Comparison of ENCODE assay signal across 1 cellular context in the genomic region with DNA sequence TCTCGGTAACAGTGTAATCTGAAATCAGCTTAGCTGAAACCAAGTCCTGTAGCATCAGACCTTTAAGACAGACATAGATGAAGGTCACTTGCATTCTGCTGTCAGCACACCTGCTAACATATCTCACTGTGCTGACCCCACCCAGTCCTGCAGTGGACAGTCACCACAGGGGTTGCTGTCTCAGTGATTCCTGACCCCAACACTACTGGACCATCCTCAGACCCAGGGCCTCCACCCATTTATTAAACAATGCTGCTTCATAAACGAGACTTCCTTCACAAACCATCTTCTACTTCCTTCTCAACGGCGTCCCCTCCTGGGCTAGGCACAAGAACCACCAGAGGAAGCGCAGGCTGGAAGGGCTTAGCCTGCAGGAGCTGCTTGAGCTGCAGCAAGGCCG.
TF ChIP-seq lines count a peak whose summit lies in the region.

No MANE protein-coding gene starts in this region.

TF ChIP-seq in GM12891, 5 proteins besides CTCF, POLR2A, EP300 and RAD21:
- TF ChIP-seq TAF1 (IDR thresholded peaks at IDR 0.05; ENCODE audit: low read depth, low read length) (no peak), PAX5 (IDR thresholded peaks at IDR 0.05; ENCODE audit: insufficient read depth, low read length, severe bottlenecking) (no peak), POU2F2 (IDR thresholded peaks at IDR 0.05; ENCODE audit: low read depth, low read length) (no peak), POLR2AphosphoS5 (IDR thresholded peaks at IDR 0.05; ENCODE audit: low read depth, low read length) (no peak), SPI1 (IDR thresholded peaks at IDR 0.05; ENCODE audit: low read depth, low read length) (no peak)
